ENCODE assay signal across 8 cellular contexts in genomic region chr2:216142540-216142939, GRCh38. TPM values are rescaled to one million over a fixed set of nuclear protein-coding genes. Genes with fewer than 3 reads are reported as not detected.
DNase-seq lines count a peak whose midpoint lies in the region; ATAC-seq and TF ChIP-seq lines count a peak whose summit lies in the region.

No MANE protein-coding gene starts in this region.

- peaks cover 31% of the 10 kb centered on the region for H4K20me1 ChIP-seq in GM23338 (replicated peaks; ENCODE audit: insufficient read depth)

- H3K27ac ChIP-seq in GM23338 (ENCODE audit: low read depth) (peak overlapping the region; percentile 27), psoas muscle (no peak overlapping the region)

- no peak for TF ChIP-seq CTCF in GM23338 (conservative IDR thresholded peaks at IDR 0.05; ENCODE audit: low read depth in 2 of 2)
- no peak for TF ChIP-seq CTCF in psoas muscle (IDR thresholded peaks at IDR 0.05)

- no peak overlapping the region for H3K4me3 Mint-ChIP-seq in GM23338

- no peaks in the 10 kb centered on the region for H3K27me3 Mint-ChIP-seq in GM23338 (ENCODE audit: insufficient read depth, low read depth, poor library complexity)

- ATAC-seq in GM23338 (no peak), psoas muscle (no peak)

- DNase-seq in NCI-H2171 treated with DMSO at 0.1 percent for 48 hours (lab: John Stamatoyannopoulos, UW) (peak; percentile 42), NCI-H2171 (lab: John Stamatoyannopoulos, UW) (no peak), GM23338 (ENCODE audit: low spot score) (no peak), MV-4-11 (lab: John Stamatoyannopoulos, UW) (peak; percentile 25), non-pigmented ciliary epithelial cell (ENCODE audit: low read depth) (peak; percentile 65), GOT3 (lab: John Stamatoyannopoulos, UW) (no peak), MG63 (no peak), psoas muscle (no peak)

- H3K4me1 ChIP-seq in GM23338 (ENCODE audit: insufficient read depth), result no peaks in the 10 kb centered on the region; the same call in 1 of the 2 replicates
- no peaks in the 10 kb centered on the region for H3K4me1 ChIP-seq in psoas muscle

- WGBS in psoas muscle, 3 donors, result 93 to 100% (median 100%) methylated on average over 1 of the region's 1 CpG

- no peak overlapping the region for H3K27ac Mint-ChIP-seq in GM23338

- H3K36me3 ChIP-seq in GM23338 (ENCODE audit: insufficient read depth), result peaks cover 82% of the 10 kb centered on the region
- H3K36me3 ChIP-seq in MG63, result peaks cover 96% of the 10 kb centered on the region
- peaks cover 22 to 98% of the 10 kb centered on the region in 2 donors for H3K36me3 ChIP-seq in psoas muscle (ENCODE audit: insufficient read depth in 1 of 2, low read depth in 1 of 2)

- intact Hi-C loops in psoas muscle (cut with DNase I), result no loop called here

- H3K9me3 ChIP-seq in MG63, result no peaks in the 10 kb centered on the region
- H3K9me3 ChIP-seq in psoas muscle, result no peaks in the 10 kb centered on the region

- peaks cover 3% of the 10 kb centered on the region for H3K4me1 Mint-ChIP-seq in GM23338

- H3K36me3 Mint-ChIP-seq in GM23338 (ENCODE audit: low read depth), result peaks cover 71% of the 10 kb centered on the region

- no peaks in the 10 kb centered on the region for H3K27me3 ChIP-seq in GM23338 (ENCODE audit: insufficient read depth)
- no peaks in the 10 kb centered on the region for H3K27me3 ChIP-seq in MG63
- no peaks in the 10 kb centered on the region for H3K27me3 ChIP-seq in psoas muscle (ENCODE audit: insufficient read depth in 3 of 3, low read length in 2 of 3)

- no peak overlapping the region for H2AFZ ChIP-seq in GM23338

- H3K4me3 ChIP-seq in GM23338 (no peak overlapping the region), MG63 (no peak overlapping the region), psoas muscle (no peak overlapping the region)

- no peak overlapping the region for H3K4me2 ChIP-seq in GM23338

- H3K9me3 Mint-ChIP-seq in GM23338, result no peaks in the 10 kb centered on the region

- H3F3A ChIP-seq in GM23338 (replicated peaks; ENCODE audit: low read depth), result peaks cover 6% of the 10 kb centered on the region

- H3K9me2 ChIP-seq in GM23338 (ENCODE audit: insufficient read depth), result no peaks in the 10 kb centered on the region

- peaks cover 79% of the 10 kb centered on the region for H3K79me2 ChIP-seq in GM23338 (replicated peaks; ENCODE audit: insufficient read depth)

TF ChIP-seq in GM23338, 12 proteins besides CTCF, POLR2A, EP300 and RAD21:
- no peak for TF ChIP-seq POLR2AphosphoS5 (IDR thresholded peaks at IDR 0.05; ENCODE audit: low read depth)
- TF ChIP-seq, protein P1, sequence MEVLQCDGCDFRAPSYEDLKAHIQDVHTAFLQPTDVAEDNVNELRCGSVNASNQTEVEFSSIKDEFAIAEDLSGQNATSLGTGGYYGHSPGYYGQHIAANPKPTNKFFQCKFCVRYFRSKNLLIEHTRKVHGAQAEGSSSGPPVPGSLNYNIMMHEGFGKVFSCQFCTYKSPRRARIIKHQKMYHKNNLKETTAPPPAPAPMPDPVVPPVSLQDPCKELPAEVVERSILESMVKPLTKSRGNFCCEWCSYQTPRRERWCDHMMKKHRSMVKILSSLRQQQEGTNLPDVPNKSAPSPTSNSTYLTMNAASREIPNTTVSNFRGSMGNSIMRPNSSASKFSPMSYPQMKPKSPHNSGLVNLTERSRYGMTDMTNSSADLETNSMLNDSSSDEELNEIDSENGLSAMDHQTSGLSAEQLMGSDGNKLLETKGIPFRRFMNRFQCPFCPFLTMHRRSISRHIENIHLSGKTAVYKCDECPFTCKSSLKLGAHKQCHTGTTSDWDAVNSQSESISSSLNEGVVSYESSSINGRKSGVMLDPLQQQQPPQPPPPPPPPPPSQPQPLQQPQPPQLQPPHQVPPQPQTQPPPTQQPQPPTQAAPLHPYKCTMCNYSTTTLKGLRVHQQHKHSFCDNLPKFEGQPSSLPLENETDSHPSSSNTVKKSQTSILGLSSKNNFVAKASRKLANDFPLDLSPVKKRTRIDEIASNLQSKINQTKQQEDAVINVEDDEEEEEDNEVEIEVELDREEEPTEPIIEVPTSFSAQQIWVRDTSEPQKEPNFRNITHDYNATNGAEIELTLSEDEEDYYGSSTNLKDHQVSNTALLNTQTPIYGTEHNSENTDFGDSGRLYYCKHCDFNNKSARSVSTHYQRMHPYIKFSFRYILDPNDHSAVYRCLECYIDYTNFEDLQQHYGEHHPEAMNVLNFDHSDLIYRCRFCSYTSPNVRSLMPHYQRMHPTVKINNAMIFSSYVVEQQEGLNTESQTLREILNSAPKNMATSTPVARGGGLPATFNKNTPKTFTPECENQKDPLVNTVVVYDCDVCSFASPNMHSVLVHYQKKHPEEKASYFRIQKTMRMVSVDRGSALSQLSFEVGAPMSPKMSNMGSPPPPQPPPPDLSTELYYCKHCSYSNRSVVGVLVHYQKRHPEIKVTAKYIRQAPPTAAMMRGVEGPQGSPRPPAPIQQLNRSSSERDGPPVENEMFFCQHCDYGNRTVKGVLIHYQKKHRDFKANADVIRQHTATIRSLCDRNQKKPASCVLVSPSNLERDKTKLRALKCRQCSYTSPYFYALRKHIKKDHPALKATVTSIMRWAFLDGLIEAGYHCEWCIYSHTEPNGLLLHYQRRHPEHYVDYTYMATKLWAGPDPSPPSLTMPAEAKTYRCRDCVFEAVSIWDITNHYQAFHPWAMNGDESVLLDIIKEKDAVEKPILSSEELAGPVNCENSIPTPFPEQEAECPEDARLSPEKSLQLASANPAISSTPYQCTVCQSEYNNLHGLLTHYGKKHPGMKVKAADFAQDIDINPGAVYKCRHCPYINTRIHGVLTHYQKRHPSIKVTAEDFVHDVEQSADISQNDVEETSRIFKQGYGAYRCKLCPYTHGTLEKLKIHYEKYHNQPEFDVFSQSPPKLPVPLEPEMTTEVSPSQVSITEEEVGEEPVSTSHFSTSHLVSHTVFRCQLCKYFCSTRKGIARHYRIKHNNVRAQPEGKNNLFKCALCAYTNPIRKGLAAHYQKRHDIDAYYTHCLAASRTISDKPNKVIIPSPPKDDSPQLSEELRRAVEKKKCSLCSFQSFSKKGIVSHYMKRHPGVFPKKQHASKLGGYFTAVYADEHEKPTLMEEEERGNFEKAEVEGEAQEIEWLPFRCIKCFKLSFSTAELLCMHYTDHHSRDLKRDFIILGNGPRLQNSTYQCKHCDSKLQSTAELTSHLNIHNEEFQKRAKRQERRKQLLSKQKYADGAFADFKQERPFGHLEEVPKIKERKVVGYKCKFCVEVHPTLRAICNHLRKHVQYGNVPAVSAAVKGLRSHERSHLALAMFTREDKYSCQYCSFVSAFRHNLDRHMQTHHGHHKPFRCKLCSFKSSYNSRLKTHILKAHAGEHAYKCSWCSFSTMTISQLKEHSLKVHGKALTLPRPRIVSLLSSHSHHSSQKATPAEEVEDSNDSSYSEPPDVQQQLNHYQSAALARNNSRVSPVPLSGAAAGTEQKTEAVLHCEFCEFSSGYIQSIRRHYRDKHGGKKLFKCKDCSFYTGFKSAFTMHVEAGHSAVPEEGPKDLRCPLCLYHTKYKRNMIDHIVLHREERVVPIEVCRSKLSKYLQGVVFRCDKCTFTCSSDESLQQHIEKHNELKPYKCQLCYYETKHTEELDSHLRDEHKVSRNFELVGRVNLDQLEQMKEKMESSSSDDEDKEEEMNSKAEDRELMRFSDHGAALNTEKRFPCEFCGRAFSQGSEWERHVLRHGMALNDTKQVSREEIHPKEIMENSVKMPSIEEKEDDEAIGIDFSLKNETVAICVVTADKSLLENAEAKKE (CRISPR knock-in tag; IDR thresholded peaks at IDR 0.05), result no peak
- TF ChIP-seq STAT1 (IDR thresholded peaks at IDR 0.05; ENCODE audit: unreplicated experiment), result no peak
- TF ChIP-seq ZNF114 (CRISPR knock-in tag; IDR thresholded peaks at IDR 0.05), result no peak
- TF ChIP-seq EZH2 (IDR thresholded peaks at IDR 0.05; ENCODE audit: low read depth, unreplicated experiment), result no peak
- no peak for TF ChIP-seq CREB1 (CRISPR knock-in tag; IDR thresholded peaks at IDR 0.05; ENCODE audit: low read depth)
TF ChIP-seq in GM23338: peak in this region for 0.

RNA-seq across cellular contexts. Expression of gene XRCC5, which starts 33.4 kb away (rescaled TPM):
- total RNA-seq in GM23338 (2014; rRNA removed; shearing (Covaris generic)), result 482 and 499 TPM in 2 replicates
- polyA plus RNA-seq in GM23338 (2016; fragmentation: Nextera tagmentation; extraction: Ambion mirVana) (432 and 524 TPM in 2 replicates), psoas muscle (100 to 1,000 TPM in 2 of 3 donors, 10 to 100 TPM in 1; 75.3 to 147 (median 125) TPM)
- total RNA-seq in MG63 (2014; rRNA removed; shearing (Covaris generic); ENCODE audit: low replicate concordance), result 313 and 393 TPM in 2 replicates
- total RNA-seq in psoas muscle, result 100 to 1,000 TPM; 137 to 173 (median 148) TPM

Comparison
In these comparisons a context has a peak if more than half of its experiments do, and no peak if none do; other contexts are left out.
1. DNase-seq: peak in NCI-H2171 treated with DMSO at 0.1 percent for 48 hours (single experiment), MV-4-11 (single experiment) and non-pigmented ciliary epithelial cell (single experiment); none in NCI-H2171 (single experiment), GM23338 (single experiment), GOT3 (single experiment), MG63 (single experiment) and psoas muscle (0 of 2).